Comparison of ENCODE assay signal across 10 cellular contexts in genomic region chr16:75263291-75263962, GRCh38. TPM values are rescaled to one million over a fixed set of nuclear protein-coding genes. Genes with fewer than 3 reads are reported as not detected.
DNase-seq lines count a peak whose midpoint lies in the region; ATAC-seq and TF ChIP-seq lines count a peak whose summit lies in the region.
"Had no signal": no experiment of that assay in that cellular context is flagged by ENCODE, and none has a peak within 500 bp of the region (broad histone marks: within the 10 kb centered on the region; RNA-seq: fewer than 3 reads in every experiment).

No MANE protein-coding gene starts in this region.

- H3K27ac Mint-ChIP-seq in HFFc6 (peak overlapping the region; percentile 80), chondrocyte (ENCODE audit: unreplicated experiment) (peak overlapping the region; percentile 98)

- H3K36me3 ChIP-seq in lower lobe of right lung (no peaks in the 10 kb centered on the region), subcutaneous abdominal adipose tissue (ENCODE audit: control insufficient read depth in 5 of 5, insufficient read depth in 5 of 5, low read length in 5 of 5) (no peaks in the 10 kb centered on the region)

- DNase-seq in HFFc6, result no peak
- DNase-seq in chondrocyte (ENCODE audit: low spot score), result no peak
- DNase-seq in lower lobe of right lung, result no peak
- no peak for DNase-seq in DMS153 treated with DMSO at 0.1 percent for 48 hours (lab: John Stamatoyannopoulos, UW; ENCODE audit: unreplicated experiment)
- no peak for DNase-seq in NCI-H226
- DNase-seq in activated naive CD4-positive, alpha-beta T cell treated with Interleukin-2 at 50 U/mL for 16 hours, result no peak
- DNase-seq: effector CD8-positive, alpha-beta T cell; SIG-M5 had no signal

- peaks cover 16% of the 10 kb centered on the region for H3K36me3 Mint-ChIP-seq in HFFc6 (ENCODE audit: low read depth)
- no peaks in the 10 kb centered on the region for H3K36me3 Mint-ChIP-seq in chondrocyte (ENCODE audit: low read depth)

- H3K27ac ChIP-seq in lower lobe of right lung (peak overlapping the region; percentile 92), subcutaneous abdominal adipose tissue (ENCODE audit: low read depth, low read length) (peak overlapping the region; percentile 96)

- peak overlapping the region in 4 of 5 donors; percentile 18 to 98 (median 90) for H3K9ac ChIP-seq in subcutaneous abdominal adipose tissue (ENCODE audit: low read length in 5 of 5)

- H3K27me3 Mint-ChIP-seq in HFFc6 (ENCODE audit: insufficient read depth), result no peaks in the 10 kb centered on the region; the same call in 1 of the 2 replicates
- no peaks in the 10 kb centered on the region for H3K27me3 Mint-ChIP-seq in chondrocyte (ENCODE audit: low read depth)

- no peak for TF ChIP-seq CTCF in HFFc6 (IDR thresholded peaks at IDR 0.05)
- no peak for TF ChIP-seq CTCF in chondrocyte (IDR thresholded peaks at IDR 0.05)
- TF ChIP-seq CTCF in lower lobe of right lung (IDR thresholded peaks at IDR 0.05), result no peak

- H3K27me3 ChIP-seq in lower lobe of right lung (ENCODE audit: low read depth) (peaks cover 6% of the 10 kb centered on the region), subcutaneous abdominal adipose tissue (ENCODE audit: control insufficient read depth in 5 of 5, insufficient read depth in 4 of 5, low read length in 5 of 5) (no peaks in the 10 kb centered on the region)

- H3K4me3 Mint-ChIP-seq in HFFc6, result peak overlapping the region; percentile 88
- H3K4me3 Mint-ChIP-seq in chondrocyte (ENCODE audit: unreplicated experiment), result peak overlapping the region; percentile 85

- H3K9me3 ChIP-seq in lower lobe of right lung (no peaks in the 10 kb centered on the region), subcutaneous abdominal adipose tissue (ENCODE audit: control insufficient read depth in 5 of 5, low read length in 5 of 5) (no peaks in the 10 kb centered on the region)

- intact Hi-C loops in lower lobe of right lung (cut with DNase I), result no loop called here

- ATAC-seq in lower lobe of right lung (no peak), HG02885 (IDR thresholded peaks at IDR 0.05; ENCODE audit: poor library complexity, unreplicated experiment) (no peak)

- peaks cover 60% of the 10 kb centered on the region for H3K4me1 ChIP-seq in lower lobe of right lung
- H3K4me1 ChIP-seq in subcutaneous abdominal adipose tissue (ENCODE audit: control insufficient read depth in 5 of 5, insufficient read depth in 5 of 5, low read length in 5 of 5), result peaks cover 14 to 66% (median 54%) of the 10 kb centered on the region in 5 donors

- H3K9me3 Mint-ChIP-seq in HFFc6, result no peaks in the 10 kb centered on the region
- H3K9me3 Mint-ChIP-seq in chondrocyte (ENCODE audit: low read depth), result no peaks in the 10 kb centered on the region

- peaks cover 62% of the 10 kb centered on the region for H3K4me1 Mint-ChIP-seq in HFFc6 (ENCODE audit: low read depth)
- peaks cover 66% of the 10 kb centered on the region for H3K4me1 Mint-ChIP-seq in chondrocyte (ENCODE audit: low read depth)

- H3K4me3 ChIP-seq in lower lobe of right lung, result peak overlapping the region; percentile 98
- H3K4me3 ChIP-seq in subcutaneous abdominal adipose tissue (ENCODE audit: low read depth in 1 of 5, low read length in 5 of 5), result peak overlapping the region; percentile 36 to 87 (median 76)

RNA-seq across cellular contexts. Expression of gene BCAR1, which starts 12.0 kb away (rescaled TPM):
- total RNA-seq in HFFc6 (2021; fragmentation: NEBNext Ultra II Directional; extraction: Animal tissue kit (Norgen Biotek cat#: 25700)), result 100 to 1,000 TPM; 126 to 148 (median 130) TPM
- 125 to 140 TPM (median 125 TPM) in 3 replicates for total RNA-seq in chondrocyte
- 65.1 TPM for total RNA-seq in lower lobe of right lung

RNA-seq across cellular contexts. Expression of gene CTRB1, which starts 44.6 kb away (rescaled TPM):
- not detected for total RNA-seq in HFFc6 (2021; fragmentation: NEBNext Ultra II Directional; extraction: Animal tissue kit (Norgen Biotek cat#: 25700))
- not detected in 3 replicates for total RNA-seq in chondrocyte
- not detected for total RNA-seq in lower lobe of right lung

RNA-seq across cellular contexts. Expression of gene CTRB2, which starts 56.5 kb away (rescaled TPM):
- not detected for total RNA-seq in HFFc6 (2021; fragmentation: NEBNext Ultra II Directional; extraction: Animal tissue kit (Norgen Biotek cat#: 25700))
- total RNA-seq in chondrocyte, result not detected in 3 replicates
- 0.44 TPM for total RNA-seq in lower lobe of right lung
